2 cellular contexts compared by ENCODE assay signal in the genomic region with DNA sequence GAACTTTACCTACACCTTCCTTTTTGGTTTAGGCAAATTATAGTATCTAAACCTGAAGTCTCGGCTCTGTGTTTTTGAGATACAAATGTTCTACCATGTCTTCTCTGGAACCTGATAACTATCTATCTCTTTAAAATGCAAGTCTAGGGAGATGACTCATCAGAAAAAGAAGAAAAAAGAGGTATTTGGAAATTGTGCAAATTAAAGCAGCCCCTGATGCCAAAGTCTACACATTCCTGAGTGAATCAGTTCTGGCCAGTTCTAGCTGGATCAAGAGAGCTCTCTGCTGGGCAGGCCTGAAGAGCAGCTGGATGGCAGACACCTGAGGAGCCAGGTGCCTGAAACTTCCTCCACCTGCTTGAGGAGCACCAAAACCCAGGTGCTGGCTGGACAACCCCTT. TPM values are rescaled to one million over a fixed set of nuclear protein-coding genes. Genes with fewer than 3 reads are reported as not detected.
"Had no signal": no experiment of that assay in that cellular context is flagged by ENCODE, and none has a peak within 500 bp of the region (broad histone marks: within the 10 kb centered on the region; RNA-seq: fewer than 3 reads in every experiment).

No MANE protein-coding gene starts in this region.

RNA-seq across cellular contexts. Expression of gene CCT8L2, which starts 49.3 kb away (rescaled TPM):
- total RNA-seq: G401, GM12878 had no signal
- polyA plus RNA-seq: GM12878 had no signal
